Comparison of ENCODE assay signal across 8 cellular contexts in the genomic region with DNA sequence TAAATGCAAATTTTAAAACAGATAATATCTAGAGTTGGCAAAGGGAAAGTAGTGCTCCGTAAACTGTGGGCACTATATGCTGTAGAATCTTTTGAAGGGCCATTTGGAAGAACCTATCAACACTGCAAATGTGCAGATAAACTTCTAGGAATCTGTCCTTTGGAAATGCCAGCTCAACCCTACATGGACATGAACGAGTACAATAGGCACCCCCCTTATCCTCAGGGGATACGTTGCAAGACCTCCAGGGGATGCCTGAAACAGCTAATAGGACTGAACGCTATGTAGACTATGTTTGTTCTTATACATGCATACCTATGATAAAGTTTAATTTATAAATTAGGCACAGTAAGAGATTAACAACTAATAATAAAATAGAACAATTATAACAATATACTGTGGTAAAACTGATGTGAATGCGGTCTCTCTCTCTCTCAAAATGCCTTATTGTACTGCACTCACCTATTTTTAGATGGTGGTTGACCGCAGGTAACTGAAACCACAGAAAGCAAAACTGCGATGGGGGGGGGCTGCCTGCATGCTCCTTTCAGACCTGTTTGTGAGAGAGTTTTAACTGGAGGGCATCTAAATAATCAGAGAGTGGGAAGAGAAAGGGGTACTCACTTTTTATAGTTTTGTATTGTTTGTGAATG. TPM values are rescaled to one million over a fixed set of nuclear protein-coding genes. Genes with fewer than 3 reads are reported as not detected.
DNase-seq lines count a peak whose midpoint lies in the region; ATAC-seq lines count a peak whose summit lies in the region.
"Not testable (repeated sequence)": the region's sequence is repeated elsewhere in the genome, so short reads cannot be mapped to it uniquely, and the experiment has no call there.

No MANE protein-coding gene starts in this region.

- ATAC-seq in GM21528 (IDR thresholded peaks at IDR 0.05; ENCODE audit: low FRiP score, unreplicated experiment) (peak; percentile 34), HG03378 (IDR thresholded peaks at IDR 0.05; ENCODE audit: unreplicated experiment) (peak; percentile 27)

- H3K4me3 ChIP-seq in GM08714 (ENCODE audit: low read length): peak overlapping the region; percentile 51; the same call in 1 of the 2 replicates

- intact Hi-C loops in posterior vena cava (cut with DNase I): not testable (repeated sequence)

- DNase-seq in NOMO-1 treated with dmso at 0.1 percent for 144 hours (lab: John Stamatoyannopoulos, UW; ENCODE audit: unreplicated experiment) (peak; percentile 50), activated gamma-delta T cell treated with Interleukin-2 at 50 U/mL for 16 hours (peak; percentile 57), posterior vena cava (ENCODE audit: low spot score) (peak; percentile 4)
- DNase-seq in activated CD4-positive, alpha-beta T cell treated with anti-CD3 and anti-CD28 coated beads for 48 hours: peak; percentile 79
- peak; percentile 43 for DNase-seq in stimulated activated CD8-positive, alpha-beta memory T cell treated with anti-CD3 and anti-CD28 coated beads, Interleukin-7, amount 100 ng/mL, for 24 hours (ENCODE audit: low read depth)

RNA-seq across cellular contexts. Expression of a gene that starts 59.5 kb away (rescaled TPM):
- total RNA-seq in posterior vena cava: 1 to 10 TPM in 1 of 2 donors, under 1 TPM in 1; 1.00 to 3.1 TPM

Comparison
In these comparisons a context has a peak if more than half of its experiments do, and no peak if none do; other contexts are left out.
1. Peak in every context shown above with its lines: DNase-seq, ATAC-seq and H3K4me3 ChIP-seq.
2. DNase-seq: peak in every context shown above with its lines; median percentile 79 in activated CD4-positive, alpha-beta T cell treated with anti-CD3 and anti-CD28 coated beads for 48 hours; 57 in activated gamma-delta T cell treated with Interleukin-2 at 50 U/mL for 16 hours; 50 in NOMO-1 treated with dmso at 0.1 percent for 144 hours; 43 in stimulated activated CD8-positive, alpha-beta memory T cell treated with anti-CD3 and anti-CD28 coated beads, Interleukin-7, amount 100 ng/mL, for 24 hours; 4 in posterior vena cava.